Comparison of ENCODE assay signal across 18 cellular contexts in the genomic region with DNA sequence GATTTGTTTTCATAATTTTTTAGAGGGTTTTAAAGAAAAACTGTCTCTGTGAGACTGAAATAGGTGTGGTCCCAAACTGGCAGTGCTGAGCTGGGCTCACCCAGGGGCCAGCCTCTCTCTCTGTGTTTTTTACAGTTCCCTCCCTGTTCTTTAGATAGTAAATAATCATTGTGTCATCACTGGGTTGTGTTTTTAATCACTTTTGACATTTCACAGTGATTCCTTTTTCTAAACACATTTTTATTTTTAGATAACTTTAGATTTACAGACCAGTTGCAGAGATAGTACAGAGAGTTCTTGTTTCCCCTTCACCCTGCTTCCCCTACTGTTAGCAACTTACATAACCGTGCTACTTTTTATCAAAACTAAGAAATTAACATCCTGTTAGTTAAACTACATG. TPM values are rescaled to one million over a fixed set of nuclear protein-coding genes. Genes with fewer than 3 reads are reported as not detected.
DNase-seq lines count a peak whose midpoint lies in the region; ATAC-seq, FAIRE-seq and TF ChIP-seq lines count a peak whose summit lies in the region.
"Had no signal": no experiment of that assay in that cellular context is flagged by ENCODE, and none has a peak within 500 bp of the region (broad histone marks: within the 10 kb centered on the region; RNA-seq: fewer than 3 reads in every experiment).

No MANE protein-coding gene starts in this region.

- in situ Hi-C loops in KBM-7 (cut with MboI; ENCODE audit: low pct_unique_long_range_greater_than_20kb, low sequenced_read_pairs): no loop called here

- intact Hi-C loops in aorta (cut with DNase I): loop anchor here in 1 of 2 donors (5.0 kb wide), 2 partner anchors 36 to 96 kb away; no protein-coding TSS in a partner anchor

- no peak for TF ChIP-seq POLR2A in H54 (IDR thresholded peaks at IDR 0.05; ENCODE audit: low read depth, low read length)

- ATAC-seq in SK-N-SH treated with all-trans-retinoic acid at 6 μM for 48 hours (peak; percentile 12; the same call in 2 of the 3 replicates), aorta (ENCODE audit: low FRiP score) (peak; percentile 22), HG02973 (IDR thresholded peaks at IDR 0.05; ENCODE audit: unreplicated experiment) (no peak)
- ATAC-seq: left lobe of liver; naive thymus-derived CD4-positive, alpha-beta T cell; stimulated activated naive CD8-positive, alpha-beta T cell treated with anti-CD3 and anti-CD28 coated beads, Interleukin-15, amount 100 ng/mL, for 72 hours had no signal

- DNase-seq in fibroblast of peridontal ligament (ENCODE audit: extremely low read depth) (peak; percentile 31), osteocyte (ENCODE audit: extremely low spot score, unreplicated experiment) (no peak), aorta (no peak), KBM-7 (no peak), H54 (ENCODE audit: insufficient read length, low spot score) (no peak)
- DNase-seq: DMS79; H9; hippocampal formation; naive thymus-derived CD4-positive, alpha-beta T cell; NCI-H1436; NCI-H345; stimulated activated naive CD8-positive, alpha-beta T cell treated with anti-CD3 and anti-CD28 coated beads, Interleukin-15, amount 100 ng/mL, for 72 hours; WERI-Rb-1 had no signal

- no peaks in the 10 kb centered on the region for H3K27me3 Mint-ChIP-seq in osteocyte (ENCODE audit: unreplicated experiment)

- TF ChIP-seq CTCF in osteocyte (IDR thresholded peaks at IDR 0.05): no peak

- no peak overlapping the region for H3K4me3 Mint-ChIP-seq in osteocyte (ENCODE audit: unreplicated experiment)
- H3K4me3 Mint-ChIP-seq: CD14-positive monocyte; H9; naive thymus-derived CD4-positive, alpha-beta T cell; stimulated activated naive CD8-positive, alpha-beta T cell treated with anti-CD3 and anti-CD28 coated beads, Interleukin-15, amount 100 ng/mL, for 72 hours had no signal

- H3K27ac Mint-ChIP-seq in osteocyte (ENCODE audit: unreplicated experiment): peak overlapping the region; percentile 83
- H3K27ac Mint-ChIP-seq: CD14-positive monocyte; naive thymus-derived CD4-positive, alpha-beta T cell; stimulated activated naive CD8-positive, alpha-beta T cell treated with anti-CD3 and anti-CD28 coated beads, Interleukin-15, amount 100 ng/mL, for 72 hours had no signal

- H3K36me3 Mint-ChIP-seq in osteocyte (ENCODE audit: unreplicated experiment): peaks cover 29% of the 10 kb centered on the region
- H3K36me3 Mint-ChIP-seq: CD14-positive monocyte; naive thymus-derived CD4-positive, alpha-beta T cell had no signal

- no peak for FAIRE-seq in H54 (lab: Jason Lieb, UNC)

- H3K9me3 ChIP-seq in aorta (ENCODE audit: control insufficient read depth, low read length): no peaks in the 10 kb centered on the region

- H3K27ac ChIP-seq in aorta (ENCODE audit: low read depth in 1 of 2, low read length in 2 of 2): peak overlapping the region; percentile 73 to 100
- H3K27ac ChIP-seq: SK-N-MC, WERI-Rb-1 had no signal

- H3K27me3 ChIP-seq in aorta (ENCODE audit: control insufficient read depth in 1 of 2, insufficient read depth in 2 of 2, low read length in 1 of 2): no peaks in the 10 kb centered on the region

- no peak overlapping the region for H3K4me3 ChIP-seq in aorta (ENCODE audit: low read length in 2 of 2)
- H3K4me3 ChIP-seq: SK-N-MC had no signal

- peaks cover 0 to 4% of the 10 kb centered on the region in 2 donors for H3K36me3 ChIP-seq in aorta (ENCODE audit: control insufficient read depth in 1 of 2, insufficient read depth in 2 of 2, low read length in 1 of 2)

- H3K4me1 Mint-ChIP-seq in osteocyte (ENCODE audit: unreplicated experiment): peaks cover 72% of the 10 kb centered on the region
- H3K4me1 Mint-ChIP-seq: CD14-positive monocyte; naive thymus-derived CD4-positive, alpha-beta T cell; stimulated activated naive CD8-positive, alpha-beta T cell treated with anti-CD3 and anti-CD28 coated beads, Interleukin-15, amount 100 ng/mL, for 72 hours had no signal

- WGBS in aorta, 2 donors: 5 to 6% methylated on average over 1 of the region's 1 CpG

- H3K9me3 Mint-ChIP-seq in osteocyte (ENCODE audit: unreplicated experiment): no peaks in the 10 kb centered on the region
- H3K9me3 Mint-ChIP-seq: CD14-positive monocyte; H9; naive thymus-derived CD4-positive, alpha-beta T cell; stimulated activated naive CD8-positive, alpha-beta T cell treated with anti-CD3 and anti-CD28 coated beads, Interleukin-15, amount 100 ng/mL, for 72 hours had no signal

- H3K4me1 ChIP-seq in aorta (ENCODE audit: control insufficient read depth in 1 of 2, insufficient read depth in 2 of 2, low read length in 2 of 2): peaks cover 20 to 21% of the 10 kb centered on the region in 2 donors

TF ChIP-seq in SK-N-SH treated with all-trans-retinoic acid at 6 μM for 48 hours, 23 proteins besides CTCF, POLR2A, EP300 and RAD21:
- no peak for TF ChIP-seq TOX (CRISPR knock-in tag; IDR thresholded peaks at IDR 0.05; ENCODE audit: borderline replicate concordance)
- TF ChIP-seq PPARA (CRISPR knock-in tag; IDR thresholded peaks at IDR 0.05; ENCODE audit: borderline replicate concordance): no peak

RNA-seq across cellular contexts. Expression of gene MAP1B, which starts 44.4 kb away (rescaled TPM):
- total RNA-seq in osteocyte (189 and 207 TPM in 2 replicates), aorta (100 to 1,000 TPM; 382 to 754 TPM)
- 10 to 100 TPM; 27.2 to 66.5 TPM for polyA plus RNA-seq in aorta
